8 cellular contexts compared by ENCODE assay signal in the genomic region with DNA sequence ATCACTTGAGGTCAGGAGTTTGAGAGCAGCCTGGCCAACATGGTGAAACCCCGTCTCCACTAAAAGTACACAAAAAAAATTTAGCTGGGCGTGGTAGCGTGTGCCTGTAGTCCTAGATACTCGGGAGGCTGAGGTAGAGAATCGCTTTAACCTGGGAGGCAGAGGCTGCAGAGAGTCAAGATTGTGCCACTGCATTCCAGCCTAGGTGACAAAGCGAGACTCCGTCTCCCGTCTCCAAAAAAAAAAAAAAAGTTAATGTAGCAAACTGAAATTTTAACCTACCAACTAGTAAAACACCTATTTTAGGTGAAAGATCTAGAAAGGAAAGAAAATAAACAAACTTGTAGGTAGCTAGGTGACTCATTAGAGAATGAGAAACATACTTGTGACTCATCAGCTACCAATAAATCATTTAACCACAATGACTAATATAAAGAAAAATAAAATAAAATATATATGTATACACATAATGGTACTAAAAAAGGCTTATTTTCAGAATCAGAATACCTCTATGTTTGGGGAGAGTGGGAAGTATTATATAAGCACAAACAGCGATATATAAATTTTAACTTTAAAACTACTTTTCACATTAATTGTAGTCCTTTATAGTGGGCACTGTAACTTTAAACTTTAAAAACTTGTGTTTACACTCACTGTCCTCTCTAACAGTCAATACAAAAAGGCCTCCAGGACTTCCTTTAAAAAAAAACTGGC. TPM values are rescaled to one million over a fixed set of nuclear protein-coding genes. Genes with fewer than 3 reads are reported as not detected.
A peak's percentile ranks its signal among the peaks of the same experiment; 100 is the strongest.
DNase-seq lines count a peak whose midpoint lies in the region; ATAC-seq and TF ChIP-seq lines count a peak whose summit lies in the region.

No MANE protein-coding gene starts in this region.

- H3K27ac ChIP-seq in CD4-positive, alpha-beta memory T cell (ENCODE audit: low read depth, low read length): peak overlapping the region; percentile 61
- no peak overlapping the region for H3K27ac ChIP-seq in H9 (ENCODE audit: insufficient read length, low read depth, low read length)

- H2BK12ac ChIP-seq in H9 (ENCODE audit: insufficient read length, low read depth, low read length): no peak overlapping the region

- H3K4ac ChIP-seq in H9 (ENCODE audit: low read depth, low read length): no peak overlapping the region

- H2AK5ac ChIP-seq in H9 (ENCODE audit: insufficient read length, low read length): no peak overlapping the region

- peak overlapping the region; percentile 38 to 80 (median 68) for H3K4me3 Mint-ChIP-seq in CD4-positive, alpha-beta memory T cell
- H3K4me3 Mint-ChIP-seq in H9: no peak overlapping the region

- no peak overlapping the region for H4K91ac ChIP-seq in H9 (ENCODE audit: insufficient read length, low read depth, low read length)

- DNase-seq in CD4-positive, alpha-beta memory T cell: peak; percentile 45 to 68 (median 58)
- peak; percentile 70 for DNase-seq in LHCN-M2 (ENCODE audit: low read depth)
- DNase-seq in amniotic epithelial cell (ENCODE audit: low read depth): peak; percentile 81
- peak; percentile 50 for DNase-seq in non-pigmented ciliary epithelial cell (ENCODE audit: low read depth)
- DNase-seq in DMS 273 (lab: John Stamatoyannopoulos, UW; ENCODE audit: unreplicated experiment): no peak
- no peak for DNase-seq in NCI-H526 treated with DMSO at 0.1 percent for 48 hours (lab: John Stamatoyannopoulos, UW)
- no peak for DNase-seq in H9

- H2AFZ ChIP-seq in H9 (ENCODE audit: low read length): no peak overlapping the region

- no peaks in the 10 kb centered on the region for H3K27me3 ChIP-seq in CD4-positive, alpha-beta memory T cell (ENCODE audit: insufficient read depth, low read length)
- no peaks in the 10 kb centered on the region for H3K27me3 ChIP-seq in H9 (ENCODE audit: insufficient read depth, low read length)

- no peak overlapping the region for H4K8ac ChIP-seq in H9 (replicated peaks; ENCODE audit: insufficient read length, low read depth, low read length)

- H3K4me1 Mint-ChIP-seq in CD4-positive, alpha-beta memory T cell: peaks cover 36 to 72% (median 53%) of the 10 kb centered on the region in 4 donors
- peaks cover 3 to 4% of the 10 kb centered on the region in 2 experiments; a peak in 2 of 4 replicates for H3K4me1 Mint-ChIP-seq in H9

- no peak overlapping the region for H2BK15ac ChIP-seq in H9 (ENCODE audit: low read depth, low read length)

- no peak overlapping the region for H4K5ac ChIP-seq in H9 (ENCODE audit: insufficient read length, low read depth, low read length)

- WGBS in H9 (ENCODE audit: extremely low coverage, insufficient read length, low lambda C conversion rate): no CpG with 5 or more reads among the region's 9 CpGs

- peaks cover 36% of the 10 kb centered on the region for H3K4me1 ChIP-seq in CD4-positive, alpha-beta memory T cell (ENCODE audit: insufficient read depth, low read length)
- H3K4me1 ChIP-seq in H9 (ENCODE audit: insufficient read depth, low read length): no peaks in the 10 kb centered on the region

- H3K36me3 Mint-ChIP-seq in CD4-positive, alpha-beta memory T cell: peaks cover 39% of the 10 kb centered on the region in 2 donors
- peaks cover 7 to 12% (median 8%) of the 10 kb centered on the region in 3 experiments for H3K36me3 Mint-ChIP-seq in H9 (ENCODE audit: insufficient read depth in 1 of 3, low read depth in 3 of 3)

- POLR2A ChIA-PET in CD4-positive, alpha-beta memory T cell (lab: Charles Lee; ENCODE audit: partially characterized antibody): interaction anchor here (0.6 to 2.4 kb wide), 21 partner anchors 9 to 807 kb away, joined by 3 to 16 read pairs (median 3); a partner anchor contains a TSS

- no peak overlapping the region for H3K9ac ChIP-seq in H9 (ENCODE audit: extremely low read depth, insufficient read length, low read length)

- H3K4me2 ChIP-seq in H9 (ENCODE audit: insufficient read depth, insufficient read length, low read length): no peak overlapping the region

- H3K27ac Mint-ChIP-seq in CD4-positive, alpha-beta memory T cell: peak overlapping the region; percentile 81 to 95 (median 92)
- peak overlapping the region in 1 of 3 experiments; percentile 50; a peak in 1 of 7 replicates for H3K27ac Mint-ChIP-seq in H9

- H4K20me1 ChIP-seq in H9 (ENCODE audit: control insufficient read depth, insufficient read depth, insufficient read length): no peaks in the 10 kb centered on the region

- H3K79me2 ChIP-seq in H9 (ENCODE audit: insufficient read depth, low read length): no peaks in the 10 kb centered on the region

- no peak overlapping the region for H3K56ac ChIP-seq in H9 (ENCODE audit: insufficient read length, low read depth, low read length)

- H3K36me3 ChIP-seq in CD4-positive, alpha-beta memory T cell (ENCODE audit: insufficient read depth, low read length): no peaks in the 10 kb centered on the region

- CTCF ChIA-PET in CD4-positive, alpha-beta memory T cell (lab: Charles Lee; ENCODE audit: partially characterized antibody): interaction anchor here (0.7 to 5.1 kb wide), 6 partner anchors 16 to 436 kb away, joined by 3 to 20 read pairs (median 3); no protein-coding TSS in a partner anchor

- no peak overlapping the region for H3K14ac ChIP-seq in H9 (ENCODE audit: insufficient read depth, low read length)

- intact Hi-C loops in CD4-positive, alpha-beta memory T cell (cut with micrococcal nuclease): loop anchor here (1.0 to 5.0 kb wide), 4 partner anchors 12 to 379 kb away; a partner anchor contains a TSS

- H3K9me3 ChIP-seq in CD4-positive, alpha-beta memory T cell (ENCODE audit: control insufficient read depth in 1 of 2, low read length in 2 of 2): no peaks in the 10 kb centered on the region
- no peaks in the 10 kb centered on the region for H3K9me3 ChIP-seq in H9 (ENCODE audit: control insufficient read depth, low read depth, low read length)

- no peak overlapping the region for H3K23ac ChIP-seq in H9 (ENCODE audit: insufficient read length, low read depth, low read length)

- no peaks in the 10 kb centered on the region for H3K27me3 Mint-ChIP-seq in CD4-positive, alpha-beta memory T cell
- no peaks in the 10 kb centered on the region for H3K27me3 Mint-ChIP-seq in H9 (ENCODE audit: low read depth)

- peak; percentile 60 for ATAC-seq in GM21423 (IDR thresholded peaks at IDR 0.05; ENCODE audit: unreplicated experiment)

- H3K9me3 Mint-ChIP-seq in CD4-positive, alpha-beta memory T cell: peaks cover 0 to 2% (median 0%) of the 10 kb centered on the region in 8 donors
- no peaks in the 10 kb centered on the region for H3K9me3 Mint-ChIP-seq in H9

- no peak overlapping the region for H2BK20ac ChIP-seq in H9 (ENCODE audit: low read depth, low read length, poor library complexity, severe bottlenecking)

- H3K23me2 ChIP-seq in H9 (ENCODE audit: insufficient read length, low read depth, low read length, poor library complexity, severe bottlenecking): no peaks in the 10 kb centered on the region

- TF ChIP-seq CTCF in H9 (conservative IDR thresholded peaks at IDR 0.05): no peak

- no peak overlapping the region for H3T11ph ChIP-seq in H9 (ENCODE audit: low read length)

- H2BK120ac ChIP-seq in H9 (ENCODE audit: low read depth, low read length, poor library complexity, severe bottlenecking): no peak overlapping the region

- H3K4me3 ChIP-seq in CD4-positive, alpha-beta memory T cell (ENCODE audit: low read length in 2 of 2): no peak overlapping the region

- H2BK5ac ChIP-seq in H9 (ENCODE audit: insufficient read length, low read length): no peak overlapping the region

- no peak overlapping the region for H3K18ac ChIP-seq in H9 (ENCODE audit: insufficient read length, low read depth, low read length)

- H3K79me1 ChIP-seq in H9 (ENCODE audit: insufficient read depth, low read depth, low read length, poor library complexity, severe bottlenecking): no peaks in the 10 kb centered on the region

RNA-seq across cellular contexts. Expression of a gene that starts 36.6 kb away (rescaled TPM):
- total RNA-seq in CD4-positive, alpha-beta memory T cell: 10 to 100 TPM; 84.9 to 90.1 TPM
- 100 to 1,000 TPM; 109 to 230 TPM for polyA plus RNA-seq in CD4-positive, alpha-beta memory T cell
- total RNA-seq in LHCN-M2 (2014; rRNA removed) (97.5 and 98.0 TPM in 2 replicates), H9 (2021) (117 and 122 TPM in 2 replicates)
- polyA plus RNA-seq in LHCN-M2 (2012): 32.4 TPM

Comparison
In these comparisons a context has a peak if more than half of its experiments do, and no peak if none do; other contexts are left out.
1. DNase-seq: peak in CD4-positive, alpha-beta memory T cell (5 of 5), LHCN-M2 (single experiment), amniotic epithelial cell (single experiment) and non-pigmented ciliary epithelial cell (single experiment); none in DMS 273 (single experiment), NCI-H526 treated with DMSO at 0.1 percent for 48 hours (single experiment) and H9 (single experiment).
2. H3K4me3 Mint-ChIP-seq: peak in CD4-positive, alpha-beta memory T cell (8 of 8); none in H9 (0 of 2).